In genomic region chr1:178320280-178320982, GRCh38 we compare ENCODE assay signal across 7 cellular contexts.
DNase-seq lines count a peak whose midpoint lies in the region; ATAC-seq, FAIRE-seq and TF ChIP-seq lines count a peak whose summit lies in the region.
"Not testable (repeated sequence)": the region's sequence is repeated elsewhere in the genome, so short reads cannot be mapped to it uniquely, and the experiment has no call there.

No MANE protein-coding gene starts in this region.

- peak overlapping the region; percentile 72 for H3K27ac Mint-ChIP-seq in osteocyte (ENCODE audit: unreplicated experiment)

- not testable (repeated sequence) for TF ChIP-seq CTCF in bronchial epithelial cell (IDR thresholded peaks at IDR 0.05; ENCODE audit: insufficient read depth, low read length, severe bottlenecking); foreskin keratinocyte (conservative IDR thresholded peaks at IDR 0.05); kidney epithelial cell (IDR thresholded peaks at IDR 0.05; ENCODE audit: insufficient read depth, low read length, poor library complexity, severe bottlenecking); osteocyte (IDR thresholded peaks at IDR 0.05)

- not testable (repeated sequence) for H3K27me3 ChIP-seq in NT2/D1 (ENCODE audit: insufficient read depth, insufficient read length); bronchial epithelial cell (ENCODE audit: control insufficient read depth, insufficient read depth, low read length); foreskin keratinocyte; kidney epithelial cell (ENCODE audit: control insufficient read depth, insufficient read depth, low read length)

- H3K4me1 Mint-ChIP-seq in osteocyte (ENCODE audit: unreplicated experiment): not testable (repeated sequence)

- H3K4me3 ChIP-seq in NT2/D1 (ENCODE audit: insufficient read length, low read depth): peak overlapping the region; percentile 32
- peak overlapping the region; percentile 21 for H3K4me3 ChIP-seq in bronchial epithelial cell (ENCODE audit: low read depth, low read length)
- peak overlapping the region; percentile 20 for H3K4me3 ChIP-seq in kidney epithelial cell (ENCODE audit: low read depth, low read length)

- not testable (repeated sequence) for H3K36me3 Mint-ChIP-seq in osteocyte (ENCODE audit: unreplicated experiment)

- H3K9me3 ChIP-seq in ES-I3 (ENCODE audit: control insufficient read depth, insufficient read depth, low read length); NT2/D1 (ENCODE audit: insufficient read depth, low read length): not testable (repeated sequence)

- not testable (repeated sequence) for H3K4me1 ChIP-seq in ES-I3 (ENCODE audit: insufficient read depth, low read length); NT2/D1 (ENCODE audit: insufficient read depth, insufficient read length)
- peaks cover 21% of the 10 kb centered on the region for H3K4me1 ChIP-seq in foreskin keratinocyte

- H3K9me3 Mint-ChIP-seq in osteocyte (ENCODE audit: unreplicated experiment): not testable (repeated sequence)

- H3K9ac ChIP-seq in ES-I3 (ENCODE audit: low read depth, low read length): peak overlapping the region; percentile 53
- not testable (repeated sequence) for H3K9ac ChIP-seq in NT2/D1 (ENCODE audit: insufficient read length, low read depth)

- not testable (repeated sequence) for H3K27me3 Mint-ChIP-seq in osteocyte (ENCODE audit: unreplicated experiment)

- DNase-seq in NCI-H1436 (lab: John Stamatoyannopoulos, UW): peak; percentile 7
- DNase-seq in NT2/D1 (ENCODE audit: low read depth, low spot score); bronchial epithelial cell (ENCODE audit: low read depth); foreskin keratinocyte; kidney epithelial cell (ENCODE audit: low read depth); osteocyte (ENCODE audit: extremely low spot score, unreplicated experiment): not testable (repeated sequence)

- FAIRE-seq in bronchial epithelial cell (lab: Jason Lieb, UNC): not testable (repeated sequence)

- H3K4me3 Mint-ChIP-seq in osteocyte (ENCODE audit: unreplicated experiment): peak overlapping the region; percentile 76

- not testable (repeated sequence) for ATAC-seq in foreskin keratinocyte

- H3K36me3 ChIP-seq in ES-I3 (ENCODE audit: insufficient read depth, low read length); NT2/D1 (ENCODE audit: insufficient read depth, insufficient read length, low read length); bronchial epithelial cell (ENCODE audit: control insufficient read depth, insufficient read depth, low read length); kidney epithelial cell (ENCODE audit: control insufficient read depth, insufficient read depth, low read length): not testable (repeated sequence)

- H3K27ac ChIP-seq in foreskin keratinocyte: peak overlapping the region; percentile 78
